ENCODE assay signal across 8 cellular contexts in genomic region chr19:48624067-48624594, GRCh38. TPM values are rescaled to one million over a fixed set of nuclear protein-coding genes. Genes with fewer than 3 reads are reported as not detected.
A peak's percentile ranks its signal among the peaks of the same experiment; 100 is the strongest.
DNase-seq lines count a peak whose midpoint lies in the region; ATAC-seq and TF ChIP-seq lines count a peak whose summit lies in the region.

No MANE protein-coding gene starts in this region.

- peaks cover 0 to 44% (median 13%) of the 10 kb centered on the region in 4 donors for H3K4me1 ChIP-seq in right lobe of liver

- no peaks in the 10 kb centered on the region for H3K9me3 Mint-ChIP-seq in activated CD4-positive, alpha-beta memory T cell treated with anti-CD3 and anti-CD28 coated beads, Interleukin-2, amount 10 ng/mL, durations not matched to agents 7 days and 5 days

- H3K36me3 ChIP-seq in right lobe of liver = no peaks in the 10 kb centered on the region

- peak overlapping the region; percentile 86 for H3K27ac Mint-ChIP-seq in activated CD4-positive, alpha-beta memory T cell treated with anti-CD3 and anti-CD28 coated beads, Interleukin-2, amount 10 ng/mL, durations not matched to agents 7 days and 5 days

- H3K4me1 Mint-ChIP-seq in activated CD4-positive, alpha-beta memory T cell treated with anti-CD3 and anti-CD28 coated beads, Interleukin-2, amount 10 ng/mL, durations not matched to agents 7 days and 5 days = peaks cover 53% of the 10 kb centered on the region

- DNase-seq in 8988T (peak; percentile 68), NCI-H460 (ENCODE audit: extremely low read depth, low read depth) (peak; percentile 72), dermis microvascular lymphatic vessel endothelial cell (ENCODE audit: low read depth in 2 of 2) (peak; percentile 93 to 99), right lobe of liver (peak; percentile 98 to 99 (median 98))
- DNase-seq in activated CD4-positive, alpha-beta memory T cell treated with anti-CD3 and anti-CD28 coated beads, Interleukin-2, amount 10 ng/mL, durations not matched to agents 7 days and 5 days = peak; percentile 98
- DNase-seq in stimulated activated CD4-positive, alpha-beta T cell treated with anti-CD3 and anti-CD28 coated beads, Interleukin-4, amount 100 ng/mL, for 1 hour = peak; percentile 99

- H3K27ac ChIP-seq in right lobe of liver = peak overlapping the region; percentile 44 to 65 (median 64)

- no peaks in the 10 kb centered on the region for H3K27me3 Mint-ChIP-seq in activated CD4-positive, alpha-beta memory T cell treated with anti-CD3 and anti-CD28 coated beads, Interleukin-2, amount 10 ng/mL, durations not matched to agents 7 days and 5 days

- TF ChIP-seq CTCF in right lobe of liver (IDR thresholded peaks at IDR 0.05) = no peak

- no peak for TF ChIP-seq POLR2A in right lobe of liver (IDR thresholded peaks at IDR 0.05)

- WGBS in right lobe of liver (ENCODE audit: insufficient coverage, low coverage, low lambda C conversion rate, missing lambda C conversion rate) = 1% methylated on average over 39 of the region's 40 CpGs

- peak overlapping the region; percentile 71 for H3K4me3 Mint-ChIP-seq in activated CD4-positive, alpha-beta memory T cell treated with anti-CD3 and anti-CD28 coated beads, Interleukin-2, amount 10 ng/mL, durations not matched to agents 7 days and 5 days

- intact Hi-C loops in right lobe of liver (cut with DNase I) = no loop called here

- H3K4me3 ChIP-seq in right lobe of liver = peak overlapping the region; percentile 46 to 61 (median 55)

- H3K27me3 ChIP-seq in right lobe of liver = no peaks in the 10 kb centered on the region

- H3K9me3 ChIP-seq in right lobe of liver = no peaks in the 10 kb centered on the region

- CTCF ChIA-PET in activated CD4-positive, alpha-beta memory T cell treated with anti-CD3 and anti-CD28 coated beads, Interleukin-2, amount 10 ng/mL, durations not matched to agents 7 days and 5 days (lab: Charles Lee) = interaction anchor here (0.6 to 1.9 kb wide), 4 partner anchors 10 to 369 kb away, joined by 3 to 11 read pairs (median 6); partner anchors contain the start of genes DBP, GYS1 and RUVBL2

- POLR2A ChIA-PET in activated CD4-positive, alpha-beta memory T cell treated with anti-CD3 and anti-CD28 coated beads, Interleukin-2, amount 10 ng/mL, durations not matched to agents 7 days and 5 days (lab: Charles Lee) = interaction anchor here (1.1 to 1.9 kb wide), 4 partner anchors 9 to 21 kb away, joined by 4 to 15 read pairs (median 6); partner anchors contain the start of genes CA11 and FAM83E

- peaks cover 27% of the 10 kb centered on the region for H3K36me3 Mint-ChIP-seq in activated CD4-positive, alpha-beta memory T cell treated with anti-CD3 and anti-CD28 coated beads, Interleukin-2, amount 10 ng/mL, durations not matched to agents 7 days and 5 days (ENCODE audit: low read depth)

- peak; percentile 39 for ATAC-seq in GM18861 (IDR thresholded peaks at IDR 0.05; ENCODE audit: unreplicated experiment)
- peak; percentile 69 for ATAC-seq in HG03103 (IDR thresholded peaks at IDR 0.05; ENCODE audit: low read depth, unreplicated experiment)
- peak; percentile 69 to 83 (median 78) for ATAC-seq in right lobe of liver

RNA-seq across cellular contexts. Expression of gene SPHK2, which starts 4.8 kb away (rescaled TPM):
- total RNA-seq in NCI-H460 (2014; rRNA removed; shearing (Covaris generic)) = 6.7 and 6.9 TPM in 2 replicates
- polyA plus RNA-seq in NCI-H460 (2014; cell fraction: nucleus; rRNA removed) = 15.3 and 18.8 TPM in 2 replicates
- total RNA-seq in activated CD4-positive, alpha-beta memory T cell treated with anti-CD3 and anti-CD28 coated beads, Interleukin-2, amount 10 ng/mL, durations not matched to agents 7 days and 5 days = 10 to 100 TPM; 27.7 to 29.5 TPM
- 3.9 and 6.3 TPM in 2 replicates for total RNA-seq in dermis microvascular lymphatic vessel endothelial cell
- 10 to 100 TPM; 11.4 to 30.1 (median 17.2) TPM for total RNA-seq in right lobe of liver

RNA-seq across cellular contexts. Expression of gene RPL18, which starts 5.2 kb away (rescaled TPM):
- 1,411 and 1,488 TPM in 2 replicates for total RNA-seq in NCI-H460 (2014; rRNA removed; shearing (Covaris generic))
- polyA plus RNA-seq in NCI-H460 (2014; cell fraction: nucleus; rRNA removed) = 1,943 and 2,733 TPM in 2 replicates
- total RNA-seq in activated CD4-positive, alpha-beta memory T cell treated with anti-CD3 and anti-CD28 coated beads, Interleukin-2, amount 10 ng/mL, durations not matched to agents 7 days and 5 days = 1,000 to 10,000 TPM; 1,511 to 1,528 TPM
- total RNA-seq in dermis microvascular lymphatic vessel endothelial cell (1,899 and 2,423 TPM in 2 replicates), right lobe of liver (100 to 1,000 TPM; 355 to 867 (median 385) TPM)

RNA-seq across cellular contexts. Expression of gene FAM83E, which starts 9.3 kb away (rescaled TPM):
- total RNA-seq in NCI-H460 (2014; rRNA removed; shearing (Covaris generic)) = 0.57 TPM in 1 of 2 replicates, not detected in the other
- 0.14 TPM in 1 of 2 replicates, not detected in the other for polyA plus RNA-seq in NCI-H460 (2014; cell fraction: nucleus; rRNA removed)
- total RNA-seq in activated CD4-positive, alpha-beta memory T cell treated with anti-CD3 and anti-CD28 coated beads, Interleukin-2, amount 10 ng/mL, durations not matched to agents 7 days and 5 days = 1 to 10 TPM; 1.3 to 2.6 TPM
- total RNA-seq in dermis microvascular lymphatic vessel endothelial cell = 0.25 and 0.26 TPM in 2 replicates
- under 1 TPM in 2 of 6 experiments, not detected in 4; 0.22 to 0.37 TPM for total RNA-seq in right lobe of liver

RNA-seq across cellular contexts. Expression of gene DBP, which starts 13.0 kb away (rescaled TPM):
- 3.0 and 3.5 TPM in 2 replicates for total RNA-seq in NCI-H460 (2014; rRNA removed; shearing (Covaris generic))
- polyA plus RNA-seq in NCI-H460 (2014; cell fraction: nucleus; rRNA removed) = 2.1 and 2.6 TPM in 2 replicates
- 10 to 100 TPM; 18.7 to 19.1 TPM for total RNA-seq in activated CD4-positive, alpha-beta memory T cell treated with anti-CD3 and anti-CD28 coated beads, Interleukin-2, amount 10 ng/mL, durations not matched to agents 7 days and 5 days
- total RNA-seq in dermis microvascular lymphatic vessel endothelial cell (1.4 and 2.8 TPM in 2 replicates), right lobe of liver (10 to 100 TPM in 2 of 6 experiments, 1 to 10 TPM in 4; 1.8 to 11.6 (median 3.3) TPM)

RNA-seq across cellular contexts. Expression of gene SPACA4, which starts 17.6 kb away (rescaled TPM):
- not detected in 2 replicates for total RNA-seq in NCI-H460 (2014; rRNA removed; shearing (Covaris generic))
- polyA plus RNA-seq in NCI-H460 (2014; cell fraction: nucleus; rRNA removed) = not detected in 2 replicates
- not detected for total RNA-seq in activated CD4-positive, alpha-beta memory T cell treated with anti-CD3 and anti-CD28 coated beads, Interleukin-2, amount 10 ng/mL, durations not matched to agents 7 days and 5 days
- total RNA-seq in dermis microvascular lymphatic vessel endothelial cell = not detected in 2 replicates
- total RNA-seq in right lobe of liver = not detected

Comparison
In these comparisons a context has a peak if more than half of its experiments do, and no peak if none do; other contexts are left out.
1. Peak in every context shown above with its lines: DNase-seq, ATAC-seq, H3K4me3 ChIP-seq and H3K27ac ChIP-seq.